In genomic region chr12:56714431-56714929, GRCh38 we compare ENCODE assay signal across 2 cellular contexts.
TF ChIP-seq lines count a peak whose summit lies in the region.

No MANE protein-coding gene starts in this region.

TF ChIP-seq in GM23338, 12 proteins besides CTCF, POLR2A, EP300 and RAD21:
- TF ChIP-seq, protein P1, sequence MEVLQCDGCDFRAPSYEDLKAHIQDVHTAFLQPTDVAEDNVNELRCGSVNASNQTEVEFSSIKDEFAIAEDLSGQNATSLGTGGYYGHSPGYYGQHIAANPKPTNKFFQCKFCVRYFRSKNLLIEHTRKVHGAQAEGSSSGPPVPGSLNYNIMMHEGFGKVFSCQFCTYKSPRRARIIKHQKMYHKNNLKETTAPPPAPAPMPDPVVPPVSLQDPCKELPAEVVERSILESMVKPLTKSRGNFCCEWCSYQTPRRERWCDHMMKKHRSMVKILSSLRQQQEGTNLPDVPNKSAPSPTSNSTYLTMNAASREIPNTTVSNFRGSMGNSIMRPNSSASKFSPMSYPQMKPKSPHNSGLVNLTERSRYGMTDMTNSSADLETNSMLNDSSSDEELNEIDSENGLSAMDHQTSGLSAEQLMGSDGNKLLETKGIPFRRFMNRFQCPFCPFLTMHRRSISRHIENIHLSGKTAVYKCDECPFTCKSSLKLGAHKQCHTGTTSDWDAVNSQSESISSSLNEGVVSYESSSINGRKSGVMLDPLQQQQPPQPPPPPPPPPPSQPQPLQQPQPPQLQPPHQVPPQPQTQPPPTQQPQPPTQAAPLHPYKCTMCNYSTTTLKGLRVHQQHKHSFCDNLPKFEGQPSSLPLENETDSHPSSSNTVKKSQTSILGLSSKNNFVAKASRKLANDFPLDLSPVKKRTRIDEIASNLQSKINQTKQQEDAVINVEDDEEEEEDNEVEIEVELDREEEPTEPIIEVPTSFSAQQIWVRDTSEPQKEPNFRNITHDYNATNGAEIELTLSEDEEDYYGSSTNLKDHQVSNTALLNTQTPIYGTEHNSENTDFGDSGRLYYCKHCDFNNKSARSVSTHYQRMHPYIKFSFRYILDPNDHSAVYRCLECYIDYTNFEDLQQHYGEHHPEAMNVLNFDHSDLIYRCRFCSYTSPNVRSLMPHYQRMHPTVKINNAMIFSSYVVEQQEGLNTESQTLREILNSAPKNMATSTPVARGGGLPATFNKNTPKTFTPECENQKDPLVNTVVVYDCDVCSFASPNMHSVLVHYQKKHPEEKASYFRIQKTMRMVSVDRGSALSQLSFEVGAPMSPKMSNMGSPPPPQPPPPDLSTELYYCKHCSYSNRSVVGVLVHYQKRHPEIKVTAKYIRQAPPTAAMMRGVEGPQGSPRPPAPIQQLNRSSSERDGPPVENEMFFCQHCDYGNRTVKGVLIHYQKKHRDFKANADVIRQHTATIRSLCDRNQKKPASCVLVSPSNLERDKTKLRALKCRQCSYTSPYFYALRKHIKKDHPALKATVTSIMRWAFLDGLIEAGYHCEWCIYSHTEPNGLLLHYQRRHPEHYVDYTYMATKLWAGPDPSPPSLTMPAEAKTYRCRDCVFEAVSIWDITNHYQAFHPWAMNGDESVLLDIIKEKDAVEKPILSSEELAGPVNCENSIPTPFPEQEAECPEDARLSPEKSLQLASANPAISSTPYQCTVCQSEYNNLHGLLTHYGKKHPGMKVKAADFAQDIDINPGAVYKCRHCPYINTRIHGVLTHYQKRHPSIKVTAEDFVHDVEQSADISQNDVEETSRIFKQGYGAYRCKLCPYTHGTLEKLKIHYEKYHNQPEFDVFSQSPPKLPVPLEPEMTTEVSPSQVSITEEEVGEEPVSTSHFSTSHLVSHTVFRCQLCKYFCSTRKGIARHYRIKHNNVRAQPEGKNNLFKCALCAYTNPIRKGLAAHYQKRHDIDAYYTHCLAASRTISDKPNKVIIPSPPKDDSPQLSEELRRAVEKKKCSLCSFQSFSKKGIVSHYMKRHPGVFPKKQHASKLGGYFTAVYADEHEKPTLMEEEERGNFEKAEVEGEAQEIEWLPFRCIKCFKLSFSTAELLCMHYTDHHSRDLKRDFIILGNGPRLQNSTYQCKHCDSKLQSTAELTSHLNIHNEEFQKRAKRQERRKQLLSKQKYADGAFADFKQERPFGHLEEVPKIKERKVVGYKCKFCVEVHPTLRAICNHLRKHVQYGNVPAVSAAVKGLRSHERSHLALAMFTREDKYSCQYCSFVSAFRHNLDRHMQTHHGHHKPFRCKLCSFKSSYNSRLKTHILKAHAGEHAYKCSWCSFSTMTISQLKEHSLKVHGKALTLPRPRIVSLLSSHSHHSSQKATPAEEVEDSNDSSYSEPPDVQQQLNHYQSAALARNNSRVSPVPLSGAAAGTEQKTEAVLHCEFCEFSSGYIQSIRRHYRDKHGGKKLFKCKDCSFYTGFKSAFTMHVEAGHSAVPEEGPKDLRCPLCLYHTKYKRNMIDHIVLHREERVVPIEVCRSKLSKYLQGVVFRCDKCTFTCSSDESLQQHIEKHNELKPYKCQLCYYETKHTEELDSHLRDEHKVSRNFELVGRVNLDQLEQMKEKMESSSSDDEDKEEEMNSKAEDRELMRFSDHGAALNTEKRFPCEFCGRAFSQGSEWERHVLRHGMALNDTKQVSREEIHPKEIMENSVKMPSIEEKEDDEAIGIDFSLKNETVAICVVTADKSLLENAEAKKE (CRISPR knock-in tag; IDR thresholded peaks at IDR 0.05) = no peak
- TF ChIP-seq NANOG (IDR thresholded peaks at IDR 0.05; ENCODE audit: borderline replicate concordance) = no peak
- TF ChIP-seq EZH2phosphoT487 (IDR thresholded peaks at IDR 0.05; ENCODE audit: unreplicated experiment) = no peak
- no peak for TF ChIP-seq JUNB (IDR thresholded peaks at IDR 0.05; ENCODE audit: unreplicated experiment)
- TF ChIP-seq ETS1 (IDR thresholded peaks at IDR 0.05) = no peak
- no peak for TF ChIP-seq ZNF331 (CRISPR knock-in tag; IDR thresholded peaks at IDR 0.05; ENCODE audit: low read depth)

TF ChIP-seq in GM12878, 131 proteins besides CTCF, POLR2A, EP300 and RAD21:
- TF ChIP-seq HCFC1 (IDR thresholded peaks at IDR 0.05; ENCODE audit: low read length) = no peak
- no peak for TF ChIP-seq SUZ12 (IDR thresholded peaks at IDR 0.05; ENCODE audit: unreplicated experiment)
- TF ChIP-seq JUND (IDR thresholded peaks at IDR 0.05; ENCODE audit: low read depth, low read length) = no peak
- no peak for TF ChIP-seq NFIC (IDR thresholded peaks at IDR 0.05; ENCODE audit: low read depth, low read length)
- TF ChIP-seq SREBF2 (IDR thresholded peaks at IDR 0.05; ENCODE audit: low read length) = no peak
- no peak for TF ChIP-seq MYC (IDR thresholded peaks at IDR 0.05; ENCODE audit: insufficient read depth, insufficient read length, insufficient replicate concordance, low read length, severe bottlenecking)
- no peak for TF ChIP-seq PBX3 (IDR thresholded peaks at IDR 0.05; ENCODE audit: insufficient replicate concordance, low read depth, low read length)
- TF ChIP-seq PKNOX1 (IDR thresholded peaks at IDR 0.05) = no peak
- no peak for TF ChIP-seq CBX3 (IDR thresholded peaks at IDR 0.05; ENCODE audit: borderline replicate concordance, low read depth)
- TF ChIP-seq, protein P2, sequence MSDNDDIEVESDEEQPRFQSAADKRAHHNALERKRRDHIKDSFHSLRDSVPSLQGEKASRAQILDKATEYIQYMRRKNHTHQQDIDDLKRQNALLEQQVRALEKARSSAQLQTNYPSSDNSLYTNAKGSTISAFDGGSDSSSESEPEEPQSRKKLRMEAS (IDR thresholded peaks at IDR 0.05; ENCODE audit: low read depth, low read length) = no peak
- no peak for TF ChIP-seq CREB1 (IDR thresholded peaks at IDR 0.05; ENCODE audit: low read depth)
- no peak for TF ChIP-seq CBX5 (IDR thresholded peaks at IDR 0.05; ENCODE audit: low read depth)
- TF ChIP-seq ESRRA (IDR thresholded peaks at IDR 0.05; ENCODE audit: low read length) = no peak
- no peak for TF ChIP-seq IKZF1 (conservative IDR thresholded peaks at IDR 0.05)
- TF ChIP-seq PRDM15 (CRISPR knock-in tag; IDR thresholded peaks at IDR 0.05) = no peak
- TF ChIP-seq ZNF217 (IDR thresholded peaks at IDR 0.05) = no peak
- TF ChIP-seq NFYA (IDR thresholded peaks at IDR 0.05; ENCODE audit: borderline replicate concordance, low read depth, low read length) = no peak
- no peak for TF ChIP-seq NBN (IDR thresholded peaks at IDR 0.05)
- TF ChIP-seq CHD2 (IDR thresholded peaks at IDR 0.05; ENCODE audit: borderline replicate concordance, low read depth, low read length) = no peak
- no peak for TF ChIP-seq USF1 (IDR thresholded peaks at IDR 0.05; ENCODE audit: borderline replicate concordance, extremely low read length, insufficient read depth, low read depth, low read length)
TF ChIP-seq in GM12878: peak in this region for 0.
